In the genomic region with DNA sequence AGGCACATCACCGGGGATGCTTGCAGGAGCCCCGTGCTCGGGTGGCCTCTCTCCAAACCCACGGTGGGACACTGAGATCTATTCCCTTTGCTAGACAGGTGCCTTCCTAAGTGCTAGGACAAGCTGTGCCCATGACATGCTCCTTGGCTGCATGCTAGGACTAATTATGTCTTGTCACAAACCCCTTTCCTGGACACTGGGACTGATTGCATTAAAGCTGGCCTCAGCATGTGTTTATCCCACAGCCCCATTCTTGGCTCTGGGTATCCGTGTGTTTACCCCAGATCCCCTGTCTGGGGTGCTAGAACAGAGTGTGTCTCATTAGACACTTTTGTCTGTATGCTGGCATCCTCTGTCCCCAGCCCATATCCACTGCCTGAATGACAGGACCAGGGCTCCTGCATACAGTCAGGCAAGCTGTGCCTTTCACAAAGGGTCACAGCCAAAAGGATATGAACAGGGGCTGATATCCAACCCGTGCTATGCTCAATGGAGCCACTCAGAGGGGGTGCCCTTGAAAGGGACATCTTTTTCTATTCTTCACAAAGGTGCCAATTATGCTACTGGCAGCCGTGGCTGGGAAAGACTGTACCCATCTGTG, we compare ENCODE assay signal across 20 cellular contexts. TPM values are rescaled to one million over a fixed set of nuclear protein-coding genes. Genes with fewer than 3 reads are reported as not detected.
DNase-seq lines count a peak whose midpoint lies in the region; ATAC-seq, FAIRE-seq and TF ChIP-seq lines count a peak whose summit lies in the region.
"Had no signal": no experiment of that assay in that cellular context is flagged by ENCODE, and none has a peak within 500 bp of the region (broad histone marks: within the 10 kb centered on the region; RNA-seq: fewer than 3 reads in every experiment).

No MANE protein-coding gene starts in this region.

- ATAC-seq in HG03025 (IDR thresholded peaks at IDR 0.05; ENCODE audit: low FRiP score, unreplicated experiment) = no peak
- ATAC-seq: SK-N-SH treated with all-trans-retinoic acid at 6 μM for 48 hours had no signal

- H3K4me3 ChIP-seq in kidney (ENCODE audit: low read length in 2 of 2) (no peak overlapping the region), foreskin fibroblast (ENCODE audit: low read depth in 1 of 2, low read length in 2 of 2) (no peak overlapping the region)
- H3K4me3 ChIP-seq: GM23248, MG63 had no signal

- no peaks in the 10 kb centered on the region for H3K9me3 ChIP-seq in kidney (ENCODE audit: control insufficient read depth in 1 of 2, low read length in 2 of 2)
- H3K9me3 ChIP-seq: MG63 had no signal

- H3K27ac ChIP-seq in kidney (ENCODE audit: low read depth in 2 of 2, low read length in 2 of 2) = no peak overlapping the region
- H3K27ac ChIP-seq: GM23248 had no signal

- intact Hi-C loops in kidney (cut with DNase I) = no loop called here

- no peak for TF ChIP-seq CTCF in kidney (IDR thresholded peaks at IDR 0.05; ENCODE audit: borderline replicate concordance, extremely low read depth, insufficient read depth)
- TF ChIP-seq CTCF in foreskin fibroblast (IDR thresholded peaks at IDR 0.05; ENCODE audit: low read depth, low read length) = no peak

- FAIRE-seq in kidney (lab: Jason Lieb, UNC) = no peak
- FAIRE-seq: G401.6 had no signal

- peak; percentile 82 for DNase-seq in NCI-H69 (lab: John Stamatoyannopoulos, UW)
- DNase-seq in cerebellum (ENCODE audit: low spot score) = peak; percentile 24
- peak; percentile 21 for DNase-seq in kidney
- DNase-seq in foreskin fibroblast = no peak
- DNase-seq in T-helper 2 cell = no peak
- DNase-seq in globus pallidus (ENCODE audit: low spot score) = no peak
- DNase-seq: DMS 273 treated with DMSO at 0.1 percent for 48 hours, DND-41, GM23248, HCEC 1CT, Kasumi-1, MG63, NCI-H1048, NCI-H1436 treated with DMSO at 0.1 percent for 48 hours, NCI-H2029, NCI-H446 treated with DMSO at 0.1 percent for 48 hours, SIG-M5 had no signal

- no peaks in the 10 kb centered on the region for H3K36me3 ChIP-seq in kidney (ENCODE audit: control insufficient read depth in 1 of 2, insufficient read depth in 2 of 2, low read length in 2 of 2)
- H3K36me3 ChIP-seq: MG63 had no signal

- no peak overlapping the region for H3K9ac ChIP-seq in kidney (ENCODE audit: low read length in 2 of 2)
- H3K9ac ChIP-seq: GM23248 had no signal

- peaks cover 6 to 10% of the 10 kb centered on the region in 2 donors for H3K4me1 ChIP-seq in kidney (ENCODE audit: control insufficient read depth in 1 of 2, insufficient read depth in 1 of 2, low read depth in 1 of 2, low read length in 2 of 2)

RNA-seq across cellular contexts. Expression of gene IQSEC2, which starts 9.2 kb away (rescaled TPM):
- 10.9 TPM for total RNA-seq in cerebellum
- total RNA-seq in kidney = 20.9 TPM
- polyA plus RNA-seq in kidney (ENCODE audit: insufficient read depth, low read depth, low replicate concordance) = 56.2 TPM

Comparison
In these comparisons a context has a peak if more than half of its experiments do, and no peak if none do; other contexts are left out.
1. DNase-seq: peak in NCI-H69 (single experiment), cerebellum (single experiment) and kidney (single experiment); none in foreskin fibroblast (0 of 2), T-helper 2 cell (0 of 5) and globus pallidus (single experiment).